1 cellular context compared by ENCODE assay signal in genomic region chr19:14556662-14557188, GRCh38.
A peak's percentile ranks its signal among the peaks of the same experiment; 100 is the strongest.
TF ChIP-seq lines count a peak whose summit lies in the region.

No MANE protein-coding gene starts in this region.

TF ChIP-seq in GM12878, 131 proteins besides CTCF, POLR2A, EP300 and RAD21 (continues in another document):
- TF ChIP-seq SP1 (IDR thresholded peaks at IDR 0.05; ENCODE audit: low read depth, low read length) (no peak), ETV6 (conservative IDR thresholded peaks at IDR 0.05 in 1 of 2, IDR thresholded peaks at IDR 0.05 in 1 of 2; ENCODE audit: borderline replicate concordance in 1 of 2, low read depth in 1 of 2) (0 out of 4 replicates have a peak, but pooled peaks of 1 of the 2 experiments have one; percentile 11), STAT1 (conservative IDR thresholded peaks at IDR 0.05) (no peak), EZH2 (IDR thresholded peaks at IDR 0.05; ENCODE audit: borderline replicate concordance, control insufficient read depth, low read depth, low read length) (no peak), REST (IDR thresholded peaks at IDR 0.05; ENCODE audit: low read depth, low read length) (no peak), SMAD5 (IDR thresholded peaks at IDR 0.05; ENCODE audit: low read depth) (no peak), CUX1 (IDR thresholded peaks at IDR 0.05; ENCODE audit: insufficient replicate concordance, low read depth, low read length) (no peak), YY1 (IDR thresholded peaks at IDR 0.05; ENCODE audit: low read depth, low read length) (peak; percentile 66), NFIC (IDR thresholded peaks at IDR 0.05; ENCODE audit: low read depth, low read length) (no peak), E4F1 (IDR thresholded peaks at IDR 0.05; ENCODE audit: borderline replicate concordance, partially characterized antibody) (no peak), BMI1 (IDR thresholded peaks at IDR 0.05; ENCODE audit: borderline replicate concordance) (no peak), BACH1 (IDR thresholded peaks at IDR 0.05; ENCODE audit: borderline replicate concordance) (0 out of 2 replicates have a peak, but pooled peaks have one; percentile 13), IRF4 (IDR thresholded peaks at IDR 0.05; ENCODE audit: low read depth, low read length) (peak; percentile 62; the same call in 1 of the 2 replicates), PKNOX1 (IDR thresholded peaks at IDR 0.05) (peak; percentile 57; the same call in 1 of the 2 replicates), BCL11A (IDR thresholded peaks at IDR 0.05; ENCODE audit: low read depth, low read length) (no peak), HSF1 (IDR thresholded peaks at IDR 0.05; ENCODE audit: low read depth, low read length) (no peak), CBX3 (IDR thresholded peaks at IDR 0.05; ENCODE audit: borderline replicate concordance, low read depth) (no peak), IRF5 (IDR thresholded peaks at IDR 0.05; ENCODE audit: borderline replicate concordance) (no peak), ZNF217 (IDR thresholded peaks at IDR 0.05) (no peak), HDGF (IDR thresholded peaks at IDR 0.05) (peak; percentile 30; the same call in 1 of the 2 replicates), PRDM15 (CRISPR knock-in tag; IDR thresholded peaks at IDR 0.05) (no peak), TCF3 (IDR thresholded peaks at IDR 0.05; ENCODE audit: borderline replicate concordance, insufficient read depth, low read depth, low read length) (0 out of 2 replicates have a peak, but pooled peaks have one; percentile 16), RB1 (IDR thresholded peaks at IDR 0.05; ENCODE audit: borderline replicate concordance) (peak; percentile 56; the same call in 1 of the 2 replicates), SPI1 (IDR thresholded peaks at IDR 0.05; ENCODE audit: borderline replicate concordance, insufficient read depth, low read depth, low read length) (no peak), ZSCAN29 (IDR thresholded peaks at IDR 0.05) (no peak), NR2C2 (IDR thresholded peaks at IDR 0.05; ENCODE audit: borderline replicate concordance, control insufficient read depth, insufficient read length, low read depth) (no peak), ZNF207 (IDR thresholded peaks at IDR 0.05; ENCODE audit: borderline replicate concordance) (0 out of 2 replicates have a peak, but pooled peaks have one; percentile 43), RUNX3 (IDR thresholded peaks at IDR 0.05; ENCODE audit: low read length) (no peak), GABPA (IDR thresholded peaks at IDR 0.05; ENCODE audit: low read depth) (no peak), BHLHE40 (IDR thresholded peaks at IDR 0.05; ENCODE audit: borderline replicate concordance in 1 of 2, low read depth in 2 of 2, low read length in 1 of 2) (no peak; a peak in 1 of 4 replicates), SRF (IDR thresholded peaks at IDR 0.05; ENCODE audit: low read depth in 2 of 2, low read length in 2 of 2) (no peak), RCOR1 (conservative IDR thresholded peaks at IDR 0.05; ENCODE audit: low read depth, low read length) (no peak), SMC3 (IDR thresholded peaks at IDR 0.05; ENCODE audit: borderline replicate concordance, low read length) (peak; percentile 78), MEF2B (IDR thresholded peaks at IDR 0.05; ENCODE audit: partially characterized antibody, poor library complexity, severe bottlenecking) (no peak), WRNIP1 (IDR thresholded peaks at IDR 0.05; ENCODE audit: borderline replicate concordance, low read depth, low read length) (no peak), TAF1 (IDR thresholded peaks at IDR 0.05; ENCODE audit: borderline replicate concordance, low read depth, low read length) (no peak), MEF2A (IDR thresholded peaks at IDR 0.05; ENCODE audit: insufficient read depth, low read depth, low read length) (no peak), MYC (IDR thresholded peaks at IDR 0.05; ENCODE audit: insufficient read depth, insufficient read length, insufficient replicate concordance, low read length, severe bottlenecking) (no peak), CHD4 (IDR thresholded peaks at IDR 0.05) (no peak), RFX5 (IDR thresholded peaks at IDR 0.05; ENCODE audit: low read depth, low read length) (no peak), FOXM1 (IDR thresholded peaks at IDR 0.05; ENCODE audit: low read depth, low read length) (no peak), POLR2AphosphoS5 (IDR thresholded peaks at IDR 0.05; ENCODE audit: low read length) (no peak), YBX1 (IDR thresholded peaks at IDR 0.05) (no peak), TCF12 (IDR thresholded peaks at IDR 0.05; ENCODE audit: low read depth, low read length) (0 out of 2 replicates have a peak, but pooled peaks have one; percentile 48), NFXL1 (IDR thresholded peaks at IDR 0.05; ENCODE audit: borderline replicate concordance) (no peak), CREM (IDR thresholded peaks at IDR 0.05; ENCODE audit: low read depth) (0 out of 2 replicates have a peak, but pooled peaks have one; percentile 39)
